In the genomic region with DNA sequence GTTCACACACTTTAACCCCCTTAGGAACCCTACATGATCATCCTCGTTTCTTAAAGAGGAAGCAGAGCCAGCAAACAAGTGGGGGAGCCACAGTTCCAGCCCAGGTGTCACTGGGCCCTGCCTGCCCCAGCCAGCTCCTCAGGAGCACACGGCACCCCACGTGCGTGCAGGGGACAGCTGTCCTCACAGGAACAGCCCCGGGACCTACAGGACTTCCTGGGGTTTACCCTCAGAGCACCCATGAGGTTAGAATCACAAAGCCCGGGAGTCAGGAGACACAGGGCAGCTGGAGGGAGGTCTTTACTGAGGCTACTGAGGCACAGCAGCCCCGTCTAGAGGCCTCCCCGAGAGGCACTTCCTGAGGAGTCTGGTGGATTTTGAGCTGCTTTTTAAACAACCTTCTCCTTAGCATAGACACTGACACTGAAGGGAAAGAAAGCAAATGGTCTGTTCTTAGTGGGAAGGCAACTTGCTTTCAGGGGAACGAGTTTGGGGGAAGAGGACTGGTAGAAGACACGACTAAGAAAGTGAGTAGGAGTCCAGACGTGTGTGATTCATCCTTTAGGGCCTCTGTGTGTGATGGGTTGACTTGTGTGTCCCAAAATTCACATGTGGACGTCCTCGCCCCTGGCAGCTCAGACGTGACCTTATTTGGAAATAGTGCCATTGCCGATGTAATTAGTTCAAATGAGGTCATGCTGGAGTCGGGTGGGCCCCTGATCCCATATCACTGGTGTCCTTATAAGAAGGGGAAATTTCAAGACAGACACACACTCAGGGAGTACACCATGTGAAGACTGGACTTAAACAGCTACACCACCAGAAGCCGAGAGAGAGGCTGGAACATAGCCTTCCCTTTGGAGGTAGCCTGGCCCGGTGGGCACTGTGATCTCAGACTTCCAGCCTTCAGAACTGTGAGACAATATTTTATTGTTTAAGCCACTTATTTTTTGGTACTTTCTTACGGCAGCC, we compare ENCODE assay signal across 8 cellular contexts.
A peak's percentile ranks its signal among the peaks of the same experiment; 100 is the strongest.
DNase-seq lines count a peak whose midpoint lies in the region; ATAC-seq and TF ChIP-seq lines count a peak whose summit lies in the region.
"Not testable (repeated sequence)": the region's sequence is repeated elsewhere in the genome, so short reads cannot be mapped to it uniquely, and the experiment has no call there.

No MANE protein-coding gene starts in this region.

- not testable (repeated sequence) for H3K23ac ChIP-seq in mesendoderm (ENCODE audit: low read length)

- H3K36me3 Mint-ChIP-seq in activated CD8-positive, alpha-beta memory T cell treated with anti-CD3 and anti-CD28 coated beads, Interleukin-2, amount 10 ng/mL, durations not matched to agents 7 days and 5 days, result not testable (repeated sequence)

- H3K9me2 ChIP-seq in DOHH2 (replicated peaks; ENCODE audit: control insufficient read depth, low read length), result not testable (repeated sequence)

- H3K4me1 Mint-ChIP-seq in activated CD8-positive, alpha-beta memory T cell treated with anti-CD3 and anti-CD28 coated beads, Interleukin-2, amount 10 ng/mL, durations not matched to agents 7 days and 5 days, result peaks cover 49% of the 10 kb centered on the region

- not testable (repeated sequence) for H2AK5ac ChIP-seq in mesendoderm (ENCODE audit: low read length)

- H2BK120ac ChIP-seq in mesendoderm (ENCODE audit: low read depth, low read length), result not testable (repeated sequence)

- H3K4me1 ChIP-seq in DOHH2 (ENCODE audit: control insufficient read depth, low read length), result peaks cover 54% of the 10 kb centered on the region
- H3K4me1 ChIP-seq in mesendoderm (ENCODE audit: control insufficient read depth, low read depth, low read length), result not testable (repeated sequence)

- H4K20me1 ChIP-seq in DOHH2 (ENCODE audit: control insufficient read depth, insufficient read depth, low read depth, low read length), result not testable (repeated sequence)

- H3K27ac ChIP-seq in DOHH2 (ENCODE audit: low read depth, low read length), result peak overlapping the region; percentile 82
- peak overlapping the region; percentile 27 to 66 for H3K27ac ChIP-seq in coronary artery
- H3K27ac ChIP-seq in mesendoderm (ENCODE audit: low read depth, low read length), result not testable (repeated sequence)

- H3K79me2 ChIP-seq in DOHH2 (ENCODE audit: control insufficient read depth, low read length); mesendoderm (ENCODE audit: control insufficient read depth, insufficient read depth, low read length): not testable (repeated sequence)

- not testable (repeated sequence) for H3K27me3 ChIP-seq in DOHH2 (ENCODE audit: control insufficient read depth, low read length); mesendoderm (ENCODE audit: insufficient read depth, low read length, poor library complexity)

- H3K18ac ChIP-seq in mesendoderm (ENCODE audit: low read length), result not testable (repeated sequence)

- H3K27me3 Mint-ChIP-seq in activated CD8-positive, alpha-beta memory T cell treated with anti-CD3 and anti-CD28 coated beads, Interleukin-2, amount 10 ng/mL, durations not matched to agents 7 days and 5 days, result not testable (repeated sequence)

- not testable (repeated sequence) for H2BK5ac ChIP-seq in mesendoderm (ENCODE audit: low read length)

- ATAC-seq in GM19467 (IDR thresholded peaks at IDR 0.05; ENCODE audit: unreplicated experiment) (peak; percentile 50), HG02870 (IDR thresholded peaks at IDR 0.05; ENCODE audit: unreplicated experiment) (peak; percentile 33)
- ATAC-seq in activated CD8-positive, alpha-beta memory T cell treated with anti-CD3 and anti-CD28 coated beads, Interleukin-2, amount 10 ng/mL, durations not matched to agents 7 days and 5 days, result peak; percentile 37

- H2BK15ac ChIP-seq in mesendoderm (replicated peaks; ENCODE audit: low read depth), result not testable (repeated sequence)

- not testable (repeated sequence) for H3K36me3 ChIP-seq in DOHH2 (ENCODE audit: control insufficient read depth, low read length); mesendoderm (ENCODE audit: control insufficient read depth, insufficient read depth, low read length)

- H3K4me2 ChIP-seq in DOHH2 (ENCODE audit: low read length), result peak overlapping the region; percentile 70
- not testable (repeated sequence) for H3K4me2 ChIP-seq in mesendoderm (ENCODE audit: low read length)

- no CpG with 5 or more reads among the region's 19 CpGs for WGBS in mesendoderm (ENCODE audit: extremely low coverage, insufficient coverage, low lambda C conversion rate)

- H3K4me3 ChIP-seq in DOHH2 (ENCODE audit: low read length), result peak overlapping the region; percentile 61
- not testable (repeated sequence) for H3K4me3 ChIP-seq in coronary artery; mesendoderm (ENCODE audit: low read length)

- not testable (repeated sequence) for H4K5ac ChIP-seq in mesendoderm (ENCODE audit: low read length)

- H3K79me1 ChIP-seq in mesendoderm (ENCODE audit: low read length), result not testable (repeated sequence)

- not testable (repeated sequence) for H3K9me3 ChIP-seq in DOHH2 (ENCODE audit: control insufficient read depth, insufficient read depth, low read length)

- DNase-seq in LHCN-M2 (ENCODE audit: low read depth) (peak; percentile 11), mesendoderm (peak; percentile 22)
- DNase-seq in activated CD8-positive, alpha-beta memory T cell treated with anti-CD3 and anti-CD28 coated beads, Interleukin-2, amount 10 ng/mL, durations not matched to agents 7 days and 5 days, result peak; percentile 57
- not testable (repeated sequence) for DNase-seq in coronary artery (ENCODE audit: low spot score)
- DNase-seq in stimulated activated CD4-positive, alpha-beta T cell treated with anti-CD3 and anti-CD28 coated beads, Interleukin-4, amount 100 ng/mL, for 48 hours (ENCODE audit: low read depth in 2 of 2), result peak; percentile 28 to 55

- not testable (repeated sequence) for H3K9ac ChIP-seq in mesendoderm (ENCODE audit: low read length)

- CTCF ChIA-PET in activated CD8-positive, alpha-beta memory T cell treated with anti-CD3 and anti-CD28 coated beads, Interleukin-2, amount 10 ng/mL, durations not matched to agents 7 days and 5 days (lab: Charles Lee), result not testable (repeated sequence)

- H3F3A ChIP-seq in DOHH2 (ENCODE audit: control insufficient read depth, insufficient read depth), result not testable (repeated sequence)

- peak overlapping the region; percentile 98 for H3K27ac Mint-ChIP-seq in activated CD8-positive, alpha-beta memory T cell treated with anti-CD3 and anti-CD28 coated beads, Interleukin-2, amount 10 ng/mL, durations not matched to agents 7 days and 5 days

- H3K56ac ChIP-seq in mesendoderm (ENCODE audit: low read length), result not testable (repeated sequence)

- TF ChIP-seq CTCF in DOHH2 (IDR thresholded peaks at IDR 0.05; ENCODE audit: low read depth, low read length, poor library complexity, severe bottlenecking); coronary artery (IDR thresholded peaks at IDR 0.05): not testable (repeated sequence)

- not testable (repeated sequence) for H3K4ac ChIP-seq in mesendoderm (ENCODE audit: low read depth, low read length)

- H4K8ac ChIP-seq in mesendoderm (ENCODE audit: low read depth, low read length), result peak overlapping the region; percentile 39

- peak overlapping the region; percentile 71 for H3K4me3 Mint-ChIP-seq in activated CD8-positive, alpha-beta memory T cell treated with anti-CD3 and anti-CD28 coated beads, Interleukin-2, amount 10 ng/mL, durations not matched to agents 7 days and 5 days

- not testable (repeated sequence) for H3K9me3 Mint-ChIP-seq in activated CD8-positive, alpha-beta memory T cell treated with anti-CD3 and anti-CD28 coated beads, Interleukin-2, amount 10 ng/mL, durations not matched to agents 7 days and 5 days (ENCODE audit: low read depth)
